In genomic region chr7:80848841-80849240, GRCh38 we compare ENCODE assay signal across 23 cellular contexts.
A peak's percentile ranks its signal among the peaks of the same experiment; 100 is the strongest.
DNase-seq lines count a peak whose midpoint lies in the region; ATAC-seq and TF ChIP-seq lines count a peak whose summit lies in the region.
"Had no signal": no experiment of that assay in that cellular context is flagged by ENCODE, and none has a peak within 500 bp of the region (broad histone marks: within the 10 kb centered on the region; RNA-seq: fewer than 3 reads in every experiment).

No MANE protein-coding gene starts in this region.

- intact Hi-C loops in Panc1 (cut with micrococcal nuclease; ENCODE audit: unreplicated experiment): no loop called here
- intact Hi-C loops in activated CD8-positive, alpha-beta T cell treated with anti-CD3 and anti-CD28 coated beads for 36 hours (cut with micrococcal nuclease): no loop called here

- DNase-seq in NCI-H2171 treated with DMSO at 0.1 percent for 48 hours (lab: John Stamatoyannopoulos, UW) (peak; percentile 28), NCI-H2171 (lab: John Stamatoyannopoulos, UW) (no peak), NCI-H1436 treated with DMSO at 0.1 percent for 48 hours (lab: John Stamatoyannopoulos, UW) (peak; percentile 55), Panc1 (ENCODE audit: low read depth, low spot score) (no peak), AG08395 (ENCODE audit: low spot score) (no peak), NCI-H510A treated with DMSO at 0.1 percent for 48 hours (lab: John Stamatoyannopoulos, UW) (no peak)
- no peak for DNase-seq in activated CD8-positive, alpha-beta T cell treated with anti-CD3 and anti-CD28 coated beads for 36 hours
- DNase-seq: CD4-positive, CD25-positive, alpha-beta regulatory T cell; DND-41; H7; MM.1S; NCI-H1048; NCI-H1694 treated with DMSO at 0.1 percent for 48 hours; NCI-H2081 treated with DMSO at 0.1 percent for 48 hours; NCI-H345; NCI-H526 treated with DMSO at 0.1 percent for 48 hours; NK-92 treated with Interleukin-12 subunit alpha and Interleukin-12 subunit beta, amount 100 ng/mL, for 24 hours; T-cell had no signal

- no peaks in the 10 kb centered on the region for H3K36me3 Mint-ChIP-seq in activated CD8-positive, alpha-beta T cell treated with anti-CD3 and anti-CD28 coated beads for 36 hours (ENCODE audit: low read depth)
- H3K36me3 Mint-ChIP-seq: CD4-positive, CD25-positive, alpha-beta regulatory T cell; T-cell had no signal

- no peaks in the 10 kb centered on the region for H3K9me3 Mint-ChIP-seq in activated CD8-positive, alpha-beta T cell treated with anti-CD3 and anti-CD28 coated beads for 36 hours

- no peaks in the 10 kb centered on the region for H3K27me3 ChIP-seq in Panc1 (ENCODE audit: control insufficient read depth, insufficient read depth, low read length)

- no peaks in the 10 kb centered on the region for H3K36me3 ChIP-seq in Panc1 (ENCODE audit: control insufficient read depth, insufficient read depth, low read length)

- ATAC-seq in Panc1: no peak
- ATAC-seq in activated CD8-positive, alpha-beta T cell treated with anti-CD3 and anti-CD28 coated beads for 36 hours: no peak
- ATAC-seq: A549, GM12878, HepG2, K562, T-cell had no signal

- no TSS peak for BruUV-seq in Panc1 (replicated peaks; lab: Mats Ljungman, UMichigan)

- no peak overlapping the region for H3K27ac Mint-ChIP-seq in activated CD8-positive, alpha-beta T cell treated with anti-CD3 and anti-CD28 coated beads for 36 hours
- H3K27ac Mint-ChIP-seq: CD4-positive, CD25-positive, alpha-beta regulatory T cell; T-cell had no signal

- CTCF ChIA-PET in Panc1 (lab: Charles Lee): no interaction called here
- CTCF ChIA-PET in activated CD8-positive, alpha-beta T cell treated with anti-CD3 and anti-CD28 coated beads for 36 hours (lab: Charles Lee): no interaction called here

- H3K4me1 Mint-ChIP-seq in activated CD8-positive, alpha-beta T cell treated with anti-CD3 and anti-CD28 coated beads for 36 hours (ENCODE audit: low read depth): no peaks in the 10 kb centered on the region
- H3K4me1 Mint-ChIP-seq: CD4-positive, CD25-positive, alpha-beta regulatory T cell; T-cell had no signal

- in situ Hi-C loops in Panc1 (cut with HindIII; ENCODE audit: low pct_unique_long_range_greater_than_20kb, low sequenced_read_pairs): no loop called here

- no peaks in the 10 kb centered on the region for H3K27me3 Mint-ChIP-seq in activated CD8-positive, alpha-beta T cell treated with anti-CD3 and anti-CD28 coated beads for 36 hours
- H3K27me3 Mint-ChIP-seq: CD4-positive, CD25-positive, alpha-beta regulatory T cell; T-cell had no signal

- no peak for TF ChIP-seq CTCF in Panc1 (IDR thresholded peaks at IDR 0.05)
- TF ChIP-seq CTCF in activated CD8-positive, alpha-beta T cell treated with anti-CD3 and anti-CD28 coated beads for 36 hours (IDR thresholded peaks at IDR 0.05): no peak

- no peak overlapping the region for H3K4me3 Mint-ChIP-seq in activated CD8-positive, alpha-beta T cell treated with anti-CD3 and anti-CD28 coated beads for 36 hours
- H3K4me3 Mint-ChIP-seq: CD4-positive, CD25-positive, alpha-beta regulatory T cell; T-cell had no signal

- H3K9me3 ChIP-seq in Panc1 (ENCODE audit: control insufficient read depth, insufficient read depth, low read depth, low read length): no peaks in the 10 kb centered on the region

- peaks cover 71% of the 10 kb centered on the region for H3K4me1 ChIP-seq in Panc1 (ENCODE audit: control insufficient read depth, insufficient read depth, low read length)

- POLR2A ChIA-PET in Panc1 (lab: Charles Lee): no interaction called here
- POLR2A ChIA-PET in activated CD8-positive, alpha-beta T cell treated with anti-CD3 and anti-CD28 coated beads for 36 hours (lab: Charles Lee): no interaction called here

- H3K4me3 ChIP-seq in Panc1 (ENCODE audit: low read depth in 2 of 2, low read length in 2 of 2): no peak overlapping the region
- H3K4me3 ChIP-seq: A549, GM12878, K562 had no signal

- peak overlapping the region; percentile 68; the same call in 1 of the 2 replicates for H3K27ac ChIP-seq in Panc1 (ENCODE audit: low read length)
- H3K27ac ChIP-seq: HL-60 had no signal

Comparison
In these comparisons a context has a peak if more than half of its experiments do, and no peak if none do; other contexts are left out.
1. DNase-seq: peak in NCI-H2171 treated with DMSO at 0.1 percent for 48 hours (single experiment) and NCI-H1436 treated with DMSO at 0.1 percent for 48 hours (single experiment); none in NCI-H2171 (single experiment), Panc1 (single experiment), AG08395 (single experiment), NCI-H510A treated with DMSO at 0.1 percent for 48 hours (single experiment) and activated CD8-positive, alpha-beta T cell treated with anti-CD3 and anti-CD28 coated beads for 36 hours (single experiment).